11 cellular contexts compared by ENCODE assay signal in genomic region chr2:232988444-232988843, GRCh38. TPM values are rescaled to one million over a fixed set of nuclear protein-coding genes. Genes with fewer than 3 reads are reported as not detected.
DNase-seq lines count a peak whose midpoint lies in the region; ATAC-seq, FAIRE-seq and TF ChIP-seq lines count a peak whose summit lies in the region.
"Had no signal": no experiment of that assay in that cellular context is flagged by ENCODE, and none has a peak within 500 bp of the region (broad histone marks: within the 10 kb centered on the region; RNA-seq: fewer than 3 reads in every experiment).

No MANE protein-coding gene starts in this region.

- no peaks in the 10 kb centered on the region for H4K20me1 ChIP-seq in endothelial cell of umbilical vein (replicated peaks; ENCODE audit: control insufficient read depth, extremely low read depth, insufficient read depth, low read length)
- H4K20me1 ChIP-seq in osteoblast (ENCODE audit: insufficient read depth, low read length), result no peaks in the 10 kb centered on the region

- H3K4me3 ChIP-seq in endothelial cell of umbilical vein (replicated peaks in 1 of 3; ENCODE audit: insufficient read depth in 1 of 3, low read depth in 1 of 3, low read length in 3 of 3) (no peak overlapping the region), osteoblast (ENCODE audit: insufficient read depth, low read length) (peak overlapping the region; percentile 29)

- no peak for FAIRE-seq in endothelial cell of umbilical vein (lab: Jason Lieb, UNC)

- no peak for TF ChIP-seq POLR2A in endothelial cell of umbilical vein (IDR thresholded peaks at IDR 0.05; ENCODE audit: low read depth, low read length)

- no peak overlapping the region for H3K9ac ChIP-seq in endothelial cell of umbilical vein (replicated peaks; ENCODE audit: extremely low read depth, insufficient read depth, low read length)

- H3K9me3 ChIP-seq in endothelial cell of umbilical vein (replicated peaks; ENCODE audit: control insufficient read depth, insufficient read depth, low read length), result no peaks in the 10 kb centered on the region
- no peaks in the 10 kb centered on the region for H3K9me3 ChIP-seq in osteoblast (ENCODE audit: low read depth, low read length)

- H3K4me2 ChIP-seq in endothelial cell of umbilical vein (ENCODE audit: insufficient read depth, low read length), result no peak overlapping the region
- H3K4me2 ChIP-seq in osteoblast (ENCODE audit: insufficient read depth, low read length), result peak overlapping the region; percentile 76

- H2AFZ ChIP-seq in endothelial cell of umbilical vein (ENCODE audit: low read depth, low read length) (no peak overlapping the region), osteoblast (ENCODE audit: low read length) (peak overlapping the region; percentile 54)

- H3K27ac ChIP-seq in endothelial cell of umbilical vein (ENCODE audit: insufficient read depth, low read depth, low read length), result no peak overlapping the region
- peak overlapping the region; percentile 60 for H3K27ac ChIP-seq in osteoblast (ENCODE audit: low read depth, low read length)

- dilution Hi-C loops in endothelial cell of umbilical vein (cut with MboI; ENCODE audit: extremely low pct_ligation_motif_present, low sequenced_read_pairs), result no loop called here

- H3K36me3 ChIP-seq in endothelial cell of umbilical vein (ENCODE audit: control insufficient read depth in 2 of 2, extremely low read depth in 1 of 2, insufficient read depth in 2 of 2, low read length in 2 of 2) (no peaks in the 10 kb centered on the region), osteoblast (ENCODE audit: insufficient read depth, low read length) (no peaks in the 10 kb centered on the region)

- CTCF ChIA-PET in endothelial cell of umbilical vein (lab: Charles Lee), result no interaction called here

- POLR2A ChIA-PET in endothelial cell of umbilical vein (lab: Charles Lee), result no interaction called here

- TF ChIP-seq CTCF in endothelial cell of umbilical vein (IDR thresholded peaks at IDR 0.05; ENCODE audit: extremely low read depth in 1 of 2, insufficient read depth in 1 of 2, low read depth in 1 of 2, low read length in 2 of 2) (no peak), osteoblast (IDR thresholded peaks at IDR 0.05; ENCODE audit: extremely low read depth, low read depth, low read length) (no peak)

- intact Hi-C loops in endothelial cell of umbilical vein (cut with micrococcal nuclease), result loop anchor here (10.0 kb wide), 1 partner anchor 266 kb away; the partner anchor contains the start of gene ATG16L1

- BruUV-seq in endothelial cell of umbilical vein (replicated peaks; lab: Mats Ljungman, UMichigan), result no TSS peak

- peak; percentile 98 for DNase-seq in ELR (ENCODE audit: low read depth)
- DNase-seq in NCI-H446 (lab: John Stamatoyannopoulos, UW), result peak; percentile 15 to 67
- peak; percentile 22 for DNase-seq in endothelial cell of umbilical vein (ENCODE audit: low read depth, low spot score)
- DNase-seq in osteoblast (ENCODE audit: insufficient read length, low spot score, missing footprints), result peak; percentile 96
- no peak for DNase-seq in activated T-cell treated with anti-CD3 and anti-CD28 coated beads, Interleukin-2, amount 50 U/mL, for 48 hours
- DNase-seq: activated naive CD4-positive, alpha-beta T cell treated with anti-CD3 and anti-CD28 coated beads, Interleukin-2, amount 50 U/mL, for 16 hours; NCI-H2081 treated with DMSO at 0.1 percent for 48 hours had no signal

- H3K4me1 ChIP-seq in endothelial cell of umbilical vein (ENCODE audit: control insufficient read depth, extremely low read depth, insufficient read depth, low read length) (peaks cover 8% of the 10 kb centered on the region), osteoblast (ENCODE audit: insufficient read depth, low read length) (peaks cover 18% of the 10 kb centered on the region)

- no peak for ATAC-seq in HG03378 (IDR thresholded peaks at IDR 0.05; ENCODE audit: unreplicated experiment)
- ATAC-seq in HG03196 (IDR thresholded peaks at IDR 0.05; ENCODE audit: unreplicated experiment), result no peak
- ATAC-seq in HG03442 (IDR thresholded peaks at IDR 0.05; ENCODE audit: unreplicated experiment), result no peak

- H3K27me3 ChIP-seq in endothelial cell of umbilical vein (ENCODE audit: control insufficient read depth in 2 of 2, insufficient read depth in 2 of 2, low read length in 2 of 2), result no peaks in the 10 kb centered on the region
- H3K27me3 ChIP-seq in osteoblast (ENCODE audit: insufficient read depth, low read length), result peaks cover 2% of the 10 kb centered on the region

- H3K79me2 ChIP-seq in endothelial cell of umbilical vein (ENCODE audit: control insufficient read depth, insufficient read depth, low read length), result no peaks in the 10 kb centered on the region
- H3K79me2 ChIP-seq in osteoblast (ENCODE audit: insufficient read depth, low read length), result no peaks in the 10 kb centered on the region

- no peaks in the 10 kb centered on the region for H3K9me1 ChIP-seq in endothelial cell of umbilical vein (replicated peaks; ENCODE audit: control insufficient read depth, extremely low read depth, insufficient read depth, low read length)

TF ChIP-seq in endothelial cell of umbilical vein, 7 proteins besides CTCF, POLR2A, EP300 and RAD21:
- no peak for TF ChIP-seq MYC (IDR thresholded peaks at IDR 0.05; ENCODE audit: low read depth, low read length)
- peak; percentile 21 for TF ChIP-seq POLR2AphosphoS5 (IDR thresholded peaks at IDR 0.05; ENCODE audit: insufficient read depth, low read depth, low read length)
- TF ChIP-seq MAX (IDR thresholded peaks at IDR 0.05; ENCODE audit: insufficient read depth, insufficient read length), result no peak
- no peak for TF ChIP-seq EZH2 (IDR thresholded peaks at IDR 0.05; ENCODE audit: borderline replicate concordance, low read depth, low read length, severe bottlenecking)
- no peak for TF ChIP-seq GATA2 (IDR thresholded peaks at IDR 0.05; ENCODE audit: insufficient read depth, insufficient read length, low read depth, low read length)
- TF ChIP-seq JUN (IDR thresholded peaks at IDR 0.05; ENCODE audit: borderline replicate concordance, insufficient read depth, insufficient read length, low read depth), result peak; percentile 47
- TF ChIP-seq FOS (IDR thresholded peaks at IDR 0.05; ENCODE audit: borderline replicate concordance, insufficient read depth, low read length), result peak; percentile 81

RNA-seq across cellular contexts. Expression of gene NGEF, which starts 24.6 kb away (rescaled TPM):
- total RNA-seq in endothelial cell of umbilical vein, result 0.18 and 0.22 TPM in 2 replicates
- polyA plus RNA-seq in endothelial cell of umbilical vein, result 0.13 and 0.41 TPM in 2 replicates
- polyA plus RNA-seq in endothelial cell of umbilical vein (2011; cell fraction: cytosol; rRNA removed), result 0.28 and 0.40 TPM in 2 replicates
- polyA plus RNA-seq in endothelial cell of umbilical vein (2011; cell fraction: nucleus; rRNA removed), result 0.32 and 0.59 TPM in 2 replicates
- not detected in 2 replicates for polyA plus RNA-seq in endothelial cell of umbilical vein (2012)
- 0.79 and 1.6 TPM in 2 replicates for polyA minus RNA-seq in endothelial cell of umbilical vein
- not detected for polyA minus RNA-seq in endothelial cell of umbilical vein (2011; cell fraction: cytosol; rRNA and poly(A)+ RNA removed)
- polyA minus RNA-seq in endothelial cell of umbilical vein (2011; cell fraction: nucleus; rRNA and poly(A)+ RNA removed), result not detected in 2 replicates
- total RNA-seq in osteoblast, result 4.7 TPM in 1 of 2 replicates, not detected in the other

RNA-seq across cellular contexts. Expression of gene NEU2, which starts 44.0 kb away (rescaled TPM):
- total RNA-seq in endothelial cell of umbilical vein (not detected in 2 replicates), osteoblast (not detected in 2 replicates)
- not detected in 2 replicates for polyA plus RNA-seq in endothelial cell of umbilical vein
- not detected in 2 replicates for polyA plus RNA-seq in endothelial cell of umbilical vein (2011; cell fraction: cytosol; rRNA removed)
- not detected in 2 replicates for polyA plus RNA-seq in endothelial cell of umbilical vein (2011; cell fraction: nucleus; rRNA removed)
- not detected in 2 replicates for polyA plus RNA-seq in endothelial cell of umbilical vein (2012)
- polyA minus RNA-seq in endothelial cell of umbilical vein, result not detected in 2 replicates
- polyA minus RNA-seq in endothelial cell of umbilical vein (2011; cell fraction: cytosol; rRNA and poly(A)+ RNA removed), result not detected
- not detected in 2 replicates for polyA minus RNA-seq in endothelial cell of umbilical vein (2011; cell fraction: nucleus; rRNA and poly(A)+ RNA removed)
- total RNA-seq: temporal lobe had no signal

Comparison
In these comparisons a context has a peak if more than half of its experiments do, and no peak if none do; other contexts are left out.
1. DNase-seq: peak in ELR (single experiment), NCI-H446 (2 of 2), endothelial cell of umbilical vein (single experiment) and osteoblast (single experiment); none in activated T-cell treated with anti-CD3 and anti-CD28 coated beads, Interleukin-2, amount 50 U/mL, for 48 hours (0 of 2).